ENCODE assay signal across 16 cellular contexts in the genomic region with DNA sequence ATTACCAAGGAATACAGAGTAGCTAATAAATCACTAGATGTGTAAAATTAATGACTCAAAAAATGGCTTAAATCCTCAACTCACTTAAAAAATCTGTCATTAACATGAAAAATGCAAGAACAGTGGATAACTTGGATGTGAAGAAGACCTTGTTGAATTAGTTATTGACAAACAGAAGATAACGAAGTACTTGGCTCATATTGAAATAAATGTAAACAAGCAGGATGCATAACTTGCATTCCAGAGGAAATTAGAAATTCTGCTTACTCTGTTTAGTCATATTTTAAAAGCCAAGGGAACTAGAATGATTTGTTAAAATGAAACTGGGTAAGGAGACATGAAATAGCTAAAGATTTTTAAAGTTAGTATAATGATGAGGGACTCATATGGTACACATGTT.
A peak's percentile ranks its signal among the peaks of the same experiment; 100 is the strongest.
DNase-seq lines count a peak whose midpoint lies in the region; ATAC-seq and TF ChIP-seq lines count a peak whose summit lies in the region.
"Had no signal": no experiment of that assay in that cellular context is flagged by ENCODE, and none has a peak within 500 bp of the region (broad histone marks: within the 10 kb centered on the region; RNA-seq: fewer than 3 reads in every experiment).

No MANE protein-coding gene starts in this region.

- H3K9me2 ChIP-seq in OCI-LY1 (ENCODE audit: low read depth, low read length) = no peaks in the 10 kb centered on the region

- no peaks in the 10 kb centered on the region for H3K9me3 ChIP-seq in OCI-LY1 (ENCODE audit: low read length)

- H3K9me3 Mint-ChIP-seq in nephron = no peaks in the 10 kb centered on the region

- no peak for ATAC-seq in HG03571 (IDR thresholded peaks at IDR 0.05; ENCODE audit: unreplicated experiment)
- ATAC-seq: K562 had no signal

- H3K9ac ChIP-seq in OCI-LY1 (ENCODE audit: low read length) = no peak overlapping the region

- H3K36me3 ChIP-seq in OCI-LY1 (ENCODE audit: insufficient read depth, low read length) = no peaks in the 10 kb centered on the region

- H3K4me2 ChIP-seq in OCI-LY1 (ENCODE audit: low read length) = no peak overlapping the region

- H3K4me3 ChIP-seq in OCI-LY1 (ENCODE audit: low read depth, low read length, poor library complexity, severe bottlenecking) (no peak overlapping the region), choroid plexus epithelial cell (ENCODE audit: low read depth, low read length) (no peak overlapping the region)
- H3K4me3 ChIP-seq: K562 had no signal

- H3K79me2 ChIP-seq in OCI-LY1 (ENCODE audit: insufficient read depth, low read length) = no peaks in the 10 kb centered on the region

- peak overlapping the region; percentile 21; the same call in 1 of the 2 replicates for H2AFZ ChIP-seq in OCI-LY1 (ENCODE audit: low read length)

- H3K4me3 Mint-ChIP-seq in nephron = no peak overlapping the region
- H3K4me3 Mint-ChIP-seq: CD8-positive, alpha-beta memory T cell had no signal

- no peaks in the 10 kb centered on the region for H4K20me1 ChIP-seq in OCI-LY1 (ENCODE audit: insufficient read depth, low read length)

- H3F3A ChIP-seq in OCI-LY1 (ENCODE audit: insufficient read depth, low read length) = no peaks in the 10 kb centered on the region

- peaks cover 7% of the 10 kb centered on the region for H3K4me1 ChIP-seq in OCI-LY1 (ENCODE audit: insufficient read depth, low read length, severe bottlenecking)

- no peaks in the 10 kb centered on the region for H3K36me3 Mint-ChIP-seq in nephron (ENCODE audit: low read depth)

- H3K27ac ChIP-seq in OCI-LY1 (ENCODE audit: low read depth, low read length, poor library complexity, severe bottlenecking) = no peak overlapping the region

- no peak for TF ChIP-seq CTCF in OCI-LY1 (IDR thresholded peaks at IDR 0.05; ENCODE audit: low read length)
- TF ChIP-seq CTCF in choroid plexus epithelial cell (conservative IDR thresholded peaks at IDR 0.05; ENCODE audit: low read depth, low read length) = no peak
- TF ChIP-seq CTCF in nephron (IDR thresholded peaks at IDR 0.05; ENCODE audit: unreplicated experiment in 3 of 3) = no peak

- no peaks in the 10 kb centered on the region for H3K27me3 ChIP-seq in OCI-LY1 (ENCODE audit: insufficient read depth, low read length)

- H3K27me3 Mint-ChIP-seq in nephron (ENCODE audit: low read depth) = no peaks in the 10 kb centered on the region
- H3K27me3 Mint-ChIP-seq: CD8-positive, alpha-beta memory T cell had no signal

- DNase-seq in GM03348 (ENCODE audit: low spot score) (peak; percentile 4), choroid plexus epithelial cell (ENCODE audit: low read depth) (peak; percentile 25), NOMO-1 treated with dmso at 0.1 percent for 144 hours (lab: John Stamatoyannopoulos, UW; ENCODE audit: unreplicated experiment) (no peak), iPS-NIHi11 (ENCODE audit: low spot score) (no peak)
- DNase-seq: ACHN; C1 segment of cervical spinal cord; CD8-positive, alpha-beta memory T cell; DMS53; NCI-H187 treated with DMSO at 0.1 percent for 48 hours; NCI-H2227 treated with DMSO at 0.1 percent for 48 hours; NCI-H510A treated with DMSO at 0.1 percent for 48 hours; NCI-H774 had no signal

- peaks cover 15% of the 10 kb centered on the region for H3K4me1 Mint-ChIP-seq in nephron
- H3K4me1 Mint-ChIP-seq: CD8-positive, alpha-beta memory T cell had no signal

- peak overlapping the region; percentile 19 to 78 (median 44) for H3K27ac Mint-ChIP-seq in nephron
- H3K27ac Mint-ChIP-seq: CD8-positive, alpha-beta memory T cell had no signal

Comparison
In these comparisons a context has a peak if more than half of its experiments do, and no peak if none do; other contexts are left out.
1. DNase-seq: peak in GM03348 (single experiment) and choroid plexus epithelial cell (single experiment); none in NOMO-1 treated with dmso at 0.1 percent for 144 hours (single experiment) and iPS-NIHi11 (single experiment).